8 cellular contexts compared by ENCODE assay signal in the genomic region with DNA sequence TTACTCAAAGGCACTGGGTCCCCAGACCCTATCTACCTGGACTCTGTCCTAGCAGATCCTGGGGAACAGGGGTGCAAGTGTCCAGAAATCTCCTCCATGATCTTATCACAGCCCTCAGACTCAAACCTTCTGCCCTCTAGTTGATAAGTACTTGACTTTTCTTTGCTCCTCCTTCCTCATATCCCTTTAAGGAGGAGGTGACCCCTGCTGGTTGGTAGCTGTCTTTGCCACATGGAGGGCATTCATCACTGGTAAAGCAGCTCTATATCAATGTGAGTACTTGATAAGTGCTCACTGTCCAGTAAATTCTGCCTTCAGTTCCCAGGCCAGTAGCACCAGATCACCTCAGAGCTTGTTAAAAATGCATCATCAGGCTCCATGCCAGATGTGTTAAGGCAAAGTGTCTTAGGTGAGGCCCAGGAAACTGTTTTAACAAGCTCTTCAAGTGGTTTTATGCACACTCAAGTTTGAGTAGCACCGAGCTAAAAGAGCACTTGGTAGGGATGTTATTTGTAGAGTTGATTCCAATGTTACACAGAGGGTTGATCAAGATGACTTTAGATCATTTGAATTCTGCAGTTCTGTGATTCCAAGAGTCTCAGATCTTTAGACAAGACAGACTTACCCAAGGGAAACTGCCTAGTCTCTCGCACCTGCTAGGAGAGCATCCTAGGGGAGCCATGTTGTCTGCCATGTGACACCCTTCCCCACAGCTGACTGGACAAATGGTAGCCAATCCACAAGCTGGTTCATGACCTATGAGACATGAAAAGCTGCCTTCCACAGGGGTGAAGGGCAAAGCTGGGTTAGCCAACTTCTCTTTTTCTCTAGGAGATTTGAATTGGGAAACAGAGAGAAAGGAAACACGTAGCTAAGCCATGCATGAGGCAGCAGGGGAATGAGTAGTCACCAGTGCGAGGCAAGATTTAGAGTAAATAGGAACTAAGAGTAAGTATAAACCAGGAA. TPM values are rescaled to one million over a fixed set of nuclear protein-coding genes. Genes with fewer than 3 reads are reported as not detected.
A peak's percentile ranks its signal among the peaks of the same experiment; 100 is the strongest.
DNase-seq lines count a peak whose midpoint lies in the region; ATAC-seq and TF ChIP-seq lines count a peak whose summit lies in the region.

No MANE protein-coding gene starts in this region.

- H3K4ac ChIP-seq in neuronal stem cell (ENCODE audit: low read length), result no peak overlapping the region

- H2BK12ac ChIP-seq in neuronal stem cell (ENCODE audit: low read length), result no peak overlapping the region

- H2BK15ac ChIP-seq in neuronal stem cell (ENCODE audit: low read length), result no peak overlapping the region

- ATAC-seq in HG03095 (IDR thresholded peaks at IDR 0.05; ENCODE audit: unreplicated experiment) (peak; percentile 57), HG02885 (IDR thresholded peaks at IDR 0.05; ENCODE audit: poor library complexity, unreplicated experiment) (no peak), HG03280 (IDR thresholded peaks at IDR 0.05; ENCODE audit: unreplicated experiment) (no peak)

- peak overlapping the region; percentile 23 for H2AFZ ChIP-seq in neuronal stem cell (ENCODE audit: low read length)

- no peak overlapping the region for H4K8ac ChIP-seq in neuronal stem cell (ENCODE audit: low read depth, low read length)

- no peaks in the 10 kb centered on the region for H3K36me3 ChIP-seq in neuronal stem cell (replicated peaks in 1 of 2; ENCODE audit: control insufficient read depth in 2 of 2, insufficient read depth in 2 of 2, low read length in 2 of 2)

- no peak overlapping the region for H2BK5ac ChIP-seq in neuronal stem cell (ENCODE audit: low read length)

- H3K14ac ChIP-seq in neuronal stem cell (ENCODE audit: low read length), result no peak overlapping the region

- no CpG with 5 or more reads among the region's 4 CpGs for WGBS in neuronal stem cell (ENCODE audit: extremely low coverage in 2 of 2, insufficient read length in 2 of 2, insufficient replicate concordance in 1 of 2), 2 donors

- H4K91ac ChIP-seq in neuronal stem cell (ENCODE audit: low read depth, low read length, poor library complexity), result no peak overlapping the region

- H2BK120ac ChIP-seq in neuronal stem cell (ENCODE audit: low read depth, low read length), result no peak overlapping the region

- in situ Hi-C loops in G401 (cut with HindIII; ENCODE audit: low sequenced_read_pairs), result no loop called here

- peaks cover 0 to 14% (median 0%) of the 10 kb centered on the region in 3 experiments for H3K27me3 ChIP-seq in neuronal stem cell (ENCODE audit: control insufficient read depth in 3 of 3, insufficient read depth in 3 of 3, low read depth in 1 of 3, low read length in 3 of 3)

- no peak overlapping the region for H2AK5ac ChIP-seq in neuronal stem cell (ENCODE audit: low read depth, low read length)

- H3K4me3 ChIP-seq in fibroblast of mammary gland (ENCODE audit: control insufficient read depth, low read depth, low read length) (no peak overlapping the region), neuronal stem cell (ENCODE audit: low read length in 2 of 2) (no peak overlapping the region)

- no peaks in the 10 kb centered on the region for H3K79me1 ChIP-seq in neuronal stem cell (ENCODE audit: low read depth, low read length)

- peak; percentile 60 for TF ChIP-seq CTCF in fibroblast of mammary gland (conservative IDR thresholded peaks at IDR 0.05; ENCODE audit: control insufficient read depth, insufficient read depth, low read depth, low read length)

- H3K9me3 ChIP-seq in neuronal stem cell (replicated peaks in 1 of 2; ENCODE audit: control insufficient read depth in 2 of 2, insufficient read depth in 1 of 2, low read depth in 1 of 2, low read length in 2 of 2), result no peaks in the 10 kb centered on the region

- H3K9ac ChIP-seq in neuronal stem cell (ENCODE audit: low read depth, low read length, poor library complexity), result no peak overlapping the region

- no peak overlapping the region for H3K23ac ChIP-seq in neuronal stem cell (ENCODE audit: low read depth, low read length, poor library complexity)

- H3K18ac ChIP-seq in neuronal stem cell (ENCODE audit: low read length), result no peak overlapping the region

- no peaks in the 10 kb centered on the region for H3K4me1 ChIP-seq in neuronal stem cell (ENCODE audit: control insufficient read depth in 2 of 2, insufficient read depth in 1 of 2, low read depth in 1 of 2, low read length in 2 of 2)

- DNase-seq in G401 (ENCODE audit: low spot score) (peak; percentile 12), NCI-H526 (lab: John Stamatoyannopoulos, UW) (peak; percentile 45 to 80), fibroblast of mammary gland (ENCODE audit: low read depth) (peak; percentile 54), neuronal stem cell (ENCODE audit: low spot score) (peak; percentile 24)
- DNase-seq in activated CD4-positive, alpha-beta T cell treated with anti-CD3 and anti-CD28 coated beads, Interleukin-2, amount 50 U/mL, for 4 hours, result peak; percentile 29 to 38

- no peak overlapping the region for H3K4me2 ChIP-seq in neuronal stem cell (ENCODE audit: insufficient read depth, low read length, poor library complexity, severe bottlenecking)

- H3K27ac ChIP-seq in neuronal stem cell (replicated peaks; ENCODE audit: low read length), result no peak overlapping the region

RNA-seq across cellular contexts. Expression of a gene that starts 18.6 kb away (rescaled TPM):
- total RNA-seq in G401 (2014; rRNA removed; shearing (Covaris generic)), result not detected in 2 replicates
- 0.01 TPM for polyA plus RNA-seq in neuronal stem cell (2013, experiment 1 of 2)
- not detected for polyA plus RNA-seq in neuronal stem cell (2013, experiment 2 of 2)

RNA-seq across cellular contexts. Expression of a gene that starts 19.4 kb away (rescaled TPM):
- total RNA-seq in G401 (2014; rRNA removed; shearing (Covaris generic)), result not detected in 2 replicates
- 0.07 TPM for polyA plus RNA-seq in neuronal stem cell (2013, experiment 1 of 2)
- polyA plus RNA-seq in neuronal stem cell (2013, experiment 2 of 2), result 0.04 TPM

RNA-seq across cellular contexts. Expression of a gene that starts 28.2 kb away (rescaled TPM):
- total RNA-seq in G401 (2014; rRNA removed; shearing (Covaris generic)), result not detected in 2 replicates
- polyA plus RNA-seq in neuronal stem cell (2013, experiment 1 of 2), result not detected
- not detected for polyA plus RNA-seq in neuronal stem cell (2013, experiment 2 of 2)

RNA-seq across cellular contexts. Expression of a gene that starts 45.8 kb away (rescaled TPM):
- total RNA-seq in G401 (2014; rRNA removed; shearing (Covaris generic)), result not detected in 2 replicates
- not detected for polyA plus RNA-seq in neuronal stem cell (2013, experiment 1 of 2)
- not detected for polyA plus RNA-seq in neuronal stem cell (2013, experiment 2 of 2)

Comparison
In these comparisons a context has a peak if more than half of its experiments do, and no peak if none do; other contexts are left out.
1. DNase-seq: peak in every context shown above with its lines; median percentile 62 in NCI-H526; 54 in fibroblast of mammary gland; 34 in activated CD4-positive, alpha-beta T cell treated with anti-CD3 and anti-CD28 coated beads, Interleukin-2, amount 50 U/mL, for 4 hours; 24 in neuronal stem cell; 12 in G401.